In genomic region chr2:47120424-47120823, GRCh38 we compare ENCODE assay signal across 10 cellular contexts. TPM values are rescaled to one million over a fixed set of nuclear protein-coding genes. Genes with fewer than 3 reads are reported as not detected.
DNase-seq lines count a peak whose midpoint lies in the region; ATAC-seq, FAIRE-seq and TF ChIP-seq lines count a peak whose summit lies in the region.
"Not testable (repeated sequence)": the region's sequence is repeated elsewhere in the genome, so short reads cannot be mapped to it uniquely, and the experiment has no call there.
"Had no signal": no experiment of that assay in that cellular context is flagged by ENCODE, and none has a peak within 500 bp of the region (broad histone marks: within the 10 kb centered on the region; RNA-seq: fewer than 3 reads in every experiment).

No MANE protein-coding gene starts in this region.

- not testable (repeated sequence) for H3K9me3 Mint-ChIP-seq in Caco-2 (ENCODE audit: unreplicated experiment); astrocyte (ENCODE audit: unreplicated experiment); chondrocyte (ENCODE audit: low read depth); stimulated activated memory B cell treated with anti-CD40 and anti-IgM and Interleukin-4, amounts not matched to agents 10 μg/mL and 1 μg/mL and 100 μg/mL, for 72 hours

- H2AFZ ChIP-seq in ACC112 (ENCODE audit: low read length, unreplicated experiment); astrocyte (ENCODE audit: low read depth, low read length); osteoblast (ENCODE audit: low read length): not testable (repeated sequence)

- H4K20me1 ChIP-seq in astrocyte (ENCODE audit: insufficient read depth, low read length); osteoblast (ENCODE audit: insufficient read depth, low read length): not testable (repeated sequence)

- not testable (repeated sequence) for BruUV-seq in Caco-2 (replicated peaks; lab: Mats Ljungman, UMichigan)

- not testable (repeated sequence) for H3K4me2 ChIP-seq in astrocyte (ENCODE audit: low read length); osteoblast (ENCODE audit: insufficient read depth, low read length)

- H3K4me1 Mint-ChIP-seq in Caco-2 (ENCODE audit: low read depth, unreplicated experiment) (peaks cover 28% of the 10 kb centered on the region), astrocyte (ENCODE audit: low read depth, unreplicated experiment) (peaks cover 32% of the 10 kb centered on the region), chondrocyte (ENCODE audit: low read depth) (peaks cover 35% of the 10 kb centered on the region)
- H3K4me1 Mint-ChIP-seq in stimulated activated memory B cell treated with anti-CD40 and anti-IgM and Interleukin-4, amounts not matched to agents 10 μg/mL and 1 μg/mL and 100 μg/mL, for 72 hours, result peaks cover 14% of the 10 kb centered on the region

- not testable (repeated sequence) for H3K9ac ChIP-seq in astrocyte (ENCODE audit: low read length)

- peak overlapping the region; percentile 83 for H3K27ac ChIP-seq in ACC112 (ENCODE audit: low read depth, low read length)
- peak overlapping the region; percentile 51 for H3K27ac ChIP-seq in RWPE1
- H3K27ac ChIP-seq in astrocyte (ENCODE audit: low read depth, low read length), result peak overlapping the region; percentile 60
- H3K27ac ChIP-seq in osteoblast (ENCODE audit: low read depth, low read length), result peak overlapping the region; percentile 44

- intact Hi-C loops in Caco-2 (cut with micrococcal nuclease; ENCODE audit: unreplicated experiment), result loop anchor here (5.0 kb wide), 1 partner anchor 43 kb away; no protein-coding TSS in a partner anchor

- not testable (repeated sequence) for DNase-seq in Caco-2; RWPE1 (ENCODE audit: low spot score); astrocyte (ENCODE audit: low read depth); chondrocyte (ENCODE audit: low spot score); osteoblast (ENCODE audit: insufficient read length, low spot score, missing footprints)
- DNase-seq in MV-4-11 (lab: John Stamatoyannopoulos, UW), result peak; percentile 31

- H3K36me3 Mint-ChIP-seq in Caco-2 (ENCODE audit: insufficient read depth, unreplicated experiment); astrocyte (ENCODE audit: low read depth, unreplicated experiment); chondrocyte (ENCODE audit: low read depth); stimulated activated memory B cell treated with anti-CD40 and anti-IgM and Interleukin-4, amounts not matched to agents 10 μg/mL and 1 μg/mL and 100 μg/mL, for 72 hours: not testable (repeated sequence)

- H3K27me3 Mint-ChIP-seq in Caco-2 (ENCODE audit: insufficient read depth, unreplicated experiment); astrocyte (ENCODE audit: low read depth, unreplicated experiment); chondrocyte (ENCODE audit: low read depth): not testable (repeated sequence)
- peaks cover 10% of the 10 kb centered on the region for H3K27me3 Mint-ChIP-seq in stimulated activated memory B cell treated with anti-CD40 and anti-IgM and Interleukin-4, amounts not matched to agents 10 μg/mL and 1 μg/mL and 100 μg/mL, for 72 hours

- CTCF ChIA-PET in Caco-2 (lab: Charles Lee); RWPE1 (lab: Yijun Ruan, JAX): not testable (repeated sequence)

- POLR2A ChIA-PET in Caco-2 (lab: Charles Lee); RWPE1 (lab: Yijun Ruan, JAX; ENCODE audit: low non-redundant PET): not testable (repeated sequence)

- not testable (repeated sequence) for H3K36me3 ChIP-seq in ACC112 (ENCODE audit: insufficient read depth, low read length); Caco-2 (ENCODE audit: control insufficient read depth, insufficient read depth, low read length); astrocyte (ENCODE audit: insufficient read depth, low read length); osteoblast (ENCODE audit: insufficient read depth, low read length)

- peak; percentile 50 for ATAC-seq in stimulated activated memory B cell treated with anti-CD40 and anti-IgM and Interleukin-4, amounts not matched to agents 10 μg/mL and 1 μg/mL and 100 μg/mL, for 72 hours

- FAIRE-seq in astrocyte (lab: Jason Lieb, UNC), result not testable (repeated sequence)

- H3K27ac Mint-ChIP-seq in Caco-2 (ENCODE audit: unreplicated experiment) (peak overlapping the region; percentile 8), astrocyte (ENCODE audit: unreplicated experiment) (peak overlapping the region; percentile 94), chondrocyte (ENCODE audit: unreplicated experiment) (peak overlapping the region; percentile 60)
- not testable (repeated sequence) for H3K27ac Mint-ChIP-seq in stimulated activated memory B cell treated with anti-CD40 and anti-IgM and Interleukin-4, amounts not matched to agents 10 μg/mL and 1 μg/mL and 100 μg/mL, for 72 hours

- H3K4me3 Mint-ChIP-seq in Caco-2 (ENCODE audit: unreplicated experiment); astrocyte (ENCODE audit: unreplicated experiment); chondrocyte (ENCODE audit: unreplicated experiment); stimulated activated memory B cell treated with anti-CD40 and anti-IgM and Interleukin-4, amounts not matched to agents 10 μg/mL and 1 μg/mL and 100 μg/mL, for 72 hours: not testable (repeated sequence)

- TF ChIP-seq CTCF in Caco-2 (IDR thresholded peaks at IDR 0.05; ENCODE audit: insufficient read depth in 1 of 2, low read depth in 1 of 2, low read length in 1 of 2, severe bottlenecking in 1 of 2, unreplicated experiment in 1 of 2); RWPE1 (conservative IDR thresholded peaks at IDR 0.05; ENCODE audit: low read depth); astrocyte (IDR thresholded peaks at IDR 0.05; ENCODE audit: insufficient read depth, low read depth, low read length); chondrocyte (IDR thresholded peaks at IDR 0.05); osteoblast (IDR thresholded peaks at IDR 0.05; ENCODE audit: extremely low read depth, low read depth, low read length): not testable (repeated sequence)

- H3K4me1 ChIP-seq in ACC112 (ENCODE audit: control insufficient read depth, insufficient read depth, low read length, unreplicated experiment) (peaks cover 31% of the 10 kb centered on the region), Caco-2 (peaks cover 24% of the 10 kb centered on the region), astrocyte (ENCODE audit: insufficient read depth, low read length) (peaks cover 31% of the 10 kb centered on the region), osteoblast (ENCODE audit: insufficient read depth, low read length) (peaks cover 26% of the 10 kb centered on the region)

- H3K9me3 ChIP-seq in Caco-2; astrocyte (ENCODE audit: insufficient read depth, low read depth, low read length); osteoblast (ENCODE audit: low read depth, low read length): not testable (repeated sequence)

- not testable (repeated sequence) for H3K4me3 ChIP-seq in ACC112 (ENCODE audit: low read depth, low read length); Caco-2 (ENCODE audit: low read depth, low read length); astrocyte (ENCODE audit: insufficient read depth, low read depth, low read length); osteoblast (ENCODE audit: insufficient read depth, low read length)

- H3K79me2 ChIP-seq in ACC112 (ENCODE audit: control insufficient read depth, insufficient read depth, low read length, unreplicated experiment); astrocyte (ENCODE audit: insufficient read depth, low read length); osteoblast (ENCODE audit: insufficient read depth, low read length): not testable (repeated sequence)

- not testable (repeated sequence) for H3K27me3 ChIP-seq in ACC112 (ENCODE audit: insufficient read depth, low read length); Caco-2 (replicated peaks; ENCODE audit: control insufficient read depth, insufficient read depth, low read length); astrocyte (ENCODE audit: insufficient read depth, low read length); osteoblast (ENCODE audit: insufficient read depth, low read length)

RNA-seq across cellular contexts. Expression of gene STPG4, which starts 34.7 kb away (rescaled TPM):
- 0.46 and 0.79 TPM in 2 replicates for total RNA-seq in Caco-2 (2022)
- total RNA-seq in astrocyte, result 0.55 and 0.64 TPM in 2 replicates
- 0.25 to 0.58 TPM (median 0.28 TPM) in 3 replicates for total RNA-seq in chondrocyte
- total RNA-seq in osteoblast, result 0.59 and 0.72 TPM in 2 replicates
- total RNA-seq: GM23248, H7 had no signal

RNA-seq across cellular contexts. Expression of gene CALM2, which starts 55.9 kb away (rescaled TPM):
- total RNA-seq in Caco-2 (2022) (806 and 843 TPM in 2 replicates), astrocyte (749 and 839 TPM in 2 replicates), chondrocyte (677 to 769 TPM (median 696 TPM) in 3 replicates), osteoblast (548 and 592 TPM in 2 replicates)
